Comparison of ENCODE assay signal across 31 cellular contexts in genomic region chr5:104513621-104514020, GRCh38.
DNase-seq lines count a peak whose midpoint lies in the region; ATAC-seq, FAIRE-seq and TF ChIP-seq lines count a peak whose summit lies in the region.
"Had no signal": no experiment of that assay in that cellular context is flagged by ENCODE, and none has a peak within 500 bp of the region (broad histone marks: within the 10 kb centered on the region; RNA-seq: fewer than 3 reads in every experiment).

No MANE protein-coding gene starts in this region.

- H3K4me3 ChIP-seq in HCT116 (replicated peaks in 1 of 2; ENCODE audit: low read depth in 1 of 2, low read length in 2 of 2) = peak overlapping the region in 1 of 2 experiments; percentile 16; a peak in 1 of 4 replicates
- H3K4me3 ChIP-seq in SK-N-SH (ENCODE audit: low read depth in 2 of 2, low read length in 1 of 2) = no peak overlapping the region
- H3K4me3 ChIP-seq in endothelial cell of umbilical vein (replicated peaks in 1 of 3; ENCODE audit: insufficient read depth in 1 of 3, low read depth in 1 of 3, low read length in 3 of 3) = no peak overlapping the region
- no peak overlapping the region for H3K4me3 ChIP-seq in mucosa of descending colon
- H3K4me3 ChIP-seq: ascending aorta; BLaER1 treated with 17β-estradiol and CSF1 and Interleukin-3, amounts not matched to agents 10 nM and 100 nM; SJCRH30; suprapubic skin; upper lobe of right lung had no signal

- H3K27me3 Mint-ChIP-seq in MCF 10A (ENCODE audit: insufficient read depth, unreplicated experiment) = no peaks in the 10 kb centered on the region
- H3K27me3 Mint-ChIP-seq: activated naive CD4-positive, alpha-beta T cell treated with anti-CD3 and anti-CD28 coated beads, Interleukin-2, amount 50 U/mL, for 24 hours; stimulated activated naive B cell treated with anti-CD40 and anti-IgM and Interleukin-4, amounts not matched to agents 10 μg/mL and 1 μg/mL and 100 μg/mL, for 72 hours had no signal

- peaks cover 6% of the 10 kb centered on the region for H3K4me1 Mint-ChIP-seq in MCF 10A (ENCODE audit: insufficient read depth, unreplicated experiment)
- H3K4me1 Mint-ChIP-seq: activated naive CD4-positive, alpha-beta T cell treated with anti-CD3 and anti-CD28 coated beads, Interleukin-2, amount 50 U/mL, for 24 hours; nephron progenitor cell; stimulated activated naive B cell treated with anti-CD40 and anti-IgM and Interleukin-4, amounts not matched to agents 10 μg/mL and 1 μg/mL and 100 μg/mL, for 72 hours had no signal

- H3K27ac ChIP-seq in HCT116 (ENCODE audit: low read depth, low read length) = peak overlapping the region; percentile 93
- peak overlapping the region; percentile 15 to 47; a peak in 2 of 4 replicates for H3K27ac ChIP-seq in SK-N-SH (ENCODE audit: low read depth in 2 of 2, low read length in 1 of 2)
- peak overlapping the region; percentile 45 for H3K27ac ChIP-seq in endothelial cell of umbilical vein (ENCODE audit: insufficient read depth, low read depth, low read length)
- H3K27ac ChIP-seq: ascending aorta; BLaER1 treated with 17β-estradiol and CSF1 and Interleukin-3, amounts not matched to agents 10 nM and 100 nM; SJCRH30; suprapubic skin; upper lobe of right lung had no signal

- H3K4me3 Mint-ChIP-seq in MCF 10A (ENCODE audit: unreplicated experiment) = no peak overlapping the region
- H3K4me3 Mint-ChIP-seq: activated naive CD4-positive, alpha-beta T cell treated with anti-CD3 and anti-CD28 coated beads, Interleukin-2, amount 50 U/mL, for 24 hours; nephron progenitor cell; stimulated activated naive B cell treated with anti-CD40 and anti-IgM and Interleukin-4, amounts not matched to agents 10 μg/mL and 1 μg/mL and 100 μg/mL, for 72 hours had no signal

- H3K9me3 ChIP-seq in HCT116 (ENCODE audit: control insufficient read depth in 1 of 2, insufficient read depth in 1 of 2, low read depth in 1 of 2, low read length in 2 of 2) (peaks cover 0 to 17% of the 10 kb centered on the region in 2 experiments; a peak in 2 of 4 replicates), SK-N-SH (no peaks in the 10 kb centered on the region; the same call in 1 of the 2 replicates), endothelial cell of umbilical vein (replicated peaks; ENCODE audit: control insufficient read depth, insufficient read depth, low read length) (no peaks in the 10 kb centered on the region), mucosa of descending colon (peaks cover 21% of the 10 kb centered on the region)

- no peak for TF ChIP-seq EP300 in SK-N-SH (IDR thresholded peaks at IDR 0.05; ENCODE audit: borderline replicate concordance in 1 of 2, low read depth in 1 of 2, low read length in 1 of 2)

- H3K9ac ChIP-seq in HCT116 (ENCODE audit: low read length) (peak overlapping the region; percentile 46), SK-N-SH (no peak overlapping the region), endothelial cell of umbilical vein (replicated peaks; ENCODE audit: extremely low read depth, insufficient read depth, low read length) (no peak overlapping the region)
- H3K9ac ChIP-seq: BLaER1 treated with 17β-estradiol and CSF1 and Interleukin-3, amounts not matched to agents 10 nM and 100 nM had no signal

- no peaks in the 10 kb centered on the region for H3K36me3 Mint-ChIP-seq in MCF 10A (ENCODE audit: insufficient read depth, unreplicated experiment)
- H3K36me3 Mint-ChIP-seq: activated naive CD4-positive, alpha-beta T cell treated with anti-CD3 and anti-CD28 coated beads, Interleukin-2, amount 50 U/mL, for 24 hours; stimulated activated naive B cell treated with anti-CD40 and anti-IgM and Interleukin-4, amounts not matched to agents 10 μg/mL and 1 μg/mL and 100 μg/mL, for 72 hours had no signal

- intact Hi-C loops in HCT116 (cut with micrococcal nuclease) (no loop called here), endothelial cell of umbilical vein (cut with micrococcal nuclease) (no loop called here), mucosa of descending colon (cut with DNase I, micrococcal nuclease) (no loop called here), MCF 10A (cut with micrococcal nuclease) (no loop called here)

- dilution Hi-C loops in endothelial cell of umbilical vein (cut with MboI; ENCODE audit: extremely low pct_ligation_motif_present, low sequenced_read_pairs) = no loop called here

- no peaks in the 10 kb centered on the region for H4K20me1 ChIP-seq in HCT116 (ENCODE audit: insufficient read depth)
- no peaks in the 10 kb centered on the region for H4K20me1 ChIP-seq in SK-N-SH (ENCODE audit: insufficient read depth)
- H4K20me1 ChIP-seq in endothelial cell of umbilical vein (replicated peaks; ENCODE audit: control insufficient read depth, extremely low read depth, insufficient read depth, low read length) = no peaks in the 10 kb centered on the region
- H4K20me1 ChIP-seq: BLaER1 treated with 17β-estradiol and CSF1 and Interleukin-3, amounts not matched to agents 10 nM and 100 nM had no signal

- peaks cover 0 to 17% of the 10 kb centered on the region in 2 experiments; a peak in 2 of 4 replicates for H3K36me3 ChIP-seq in HCT116 (ENCODE audit: control insufficient read depth in 1 of 2, insufficient read depth in 2 of 2, low read length in 2 of 2)
- H3K36me3 ChIP-seq in SK-N-SH (replicated peaks in 1 of 2; ENCODE audit: control insufficient read depth in 1 of 2, insufficient read depth in 2 of 2, low read length in 1 of 2) = no peaks in the 10 kb centered on the region
- no peaks in the 10 kb centered on the region for H3K36me3 ChIP-seq in endothelial cell of umbilical vein (ENCODE audit: control insufficient read depth in 2 of 2, extremely low read depth in 1 of 2, insufficient read depth in 2 of 2, low read length in 2 of 2)
- no peaks in the 10 kb centered on the region for H3K36me3 ChIP-seq in mucosa of descending colon (ENCODE audit: low read depth)
- H3K36me3 ChIP-seq: ascending aorta; BLaER1 treated with 17β-estradiol and CSF1 and Interleukin-3, amounts not matched to agents 10 nM and 100 nM; SJCRH30; suprapubic skin; upper lobe of right lung had no signal

- RAD21 ChIA-PET in HCT116 (lab: Charles Lee; ENCODE audit: low non-redundant PET in 1 of 2, low total read pairs in 2 of 2, uncharacterized antibody in 2 of 2, unreplicated experiment in 2 of 2) = interaction anchor here in 1 of 2 experiments (0.6 kb wide), 1 partner anchor 984 kb away, joined by 3 read pairs; no protein-coding TSS in a partner anchor

- H3K9me1 ChIP-seq in endothelial cell of umbilical vein (replicated peaks; ENCODE audit: control insufficient read depth, extremely low read depth, insufficient read depth, low read length) = no peaks in the 10 kb centered on the region

- TF ChIP-seq POLR2A in HCT116 (IDR thresholded peaks at IDR 0.05; ENCODE audit: borderline replicate concordance, extremely low read depth, insufficient read depth, insufficient read length) = no peak
- TF ChIP-seq POLR2A in endothelial cell of umbilical vein (IDR thresholded peaks at IDR 0.05; ENCODE audit: low read depth, low read length) = no peak

- TF ChIP-seq CTCF in HCT116 (IDR thresholded peaks at IDR 0.05 in 2 of 3, conservative IDR thresholded peaks at IDR 0.05 in 1 of 3; ENCODE audit: borderline replicate concordance in 1 of 3, insufficient read depth in 1 of 3, low read depth in 2 of 3, low read length in 2 of 3) (no peak), SK-N-SH (IDR thresholded peaks at IDR 0.05) (no peak), endothelial cell of umbilical vein (IDR thresholded peaks at IDR 0.05; ENCODE audit: extremely low read depth in 1 of 2, insufficient read depth in 1 of 2, low read depth in 1 of 2, low read length in 2 of 2) (no peak), mucosa of descending colon (IDR thresholded peaks at IDR 0.05) (no peak), MCF 10A (IDR thresholded peaks at IDR 0.05; ENCODE audit: unreplicated experiment) (no peak)

- TF ChIP-seq RAD21 in HCT116 (IDR thresholded peaks at IDR 0.05; ENCODE audit: low read depth) (no peak), SK-N-SH (IDR thresholded peaks at IDR 0.05; ENCODE audit: low read length) (no peak)

- H3K4me2 ChIP-seq in HCT116 (ENCODE audit: low read length) (peak overlapping the region; percentile 67), SK-N-SH (peak overlapping the region; percentile 28; the same call in 1 of the 2 replicates), endothelial cell of umbilical vein (ENCODE audit: insufficient read depth, low read length) (peak overlapping the region; percentile 62)
- H3K4me2 ChIP-seq: BLaER1 treated with 17β-estradiol and CSF1 and Interleukin-3, amounts not matched to agents 10 nM and 100 nM had no signal

- H3K27me3 ChIP-seq in HCT116 (ENCODE audit: insufficient read depth, low read length) (no peaks in the 10 kb centered on the region), SK-N-SH (ENCODE audit: insufficient read depth) (no peaks in the 10 kb centered on the region), endothelial cell of umbilical vein (ENCODE audit: control insufficient read depth in 2 of 2, insufficient read depth in 2 of 2, low read length in 2 of 2) (no peaks in the 10 kb centered on the region)
- H3K27me3 ChIP-seq: ascending aorta; BLaER1 treated with 17β-estradiol and CSF1 and Interleukin-3, amounts not matched to agents 10 nM and 100 nM; SJCRH30; suprapubic skin; upper lobe of right lung had no signal

- H3K27ac Mint-ChIP-seq in MCF 10A (ENCODE audit: low read depth, unreplicated experiment) = no peak overlapping the region
- H3K27ac Mint-ChIP-seq: activated naive CD4-positive, alpha-beta T cell treated with anti-CD3 and anti-CD28 coated beads, Interleukin-2, amount 50 U/mL, for 24 hours; nephron progenitor cell; stimulated activated naive B cell treated with anti-CD40 and anti-IgM and Interleukin-4, amounts not matched to agents 10 μg/mL and 1 μg/mL and 100 μg/mL, for 72 hours had no signal

- no peak; the same call in 1 of the 2 replicates for ATAC-seq in HCT116
- peak; percentile 31 for ATAC-seq in mucosa of descending colon
- no peak for ATAC-seq in HG02970 (IDR thresholded peaks at IDR 0.05; ENCODE audit: low FRiP score, unreplicated experiment)
- no peak for ATAC-seq in GM21619 (IDR thresholded peaks at IDR 0.05; ENCODE audit: unreplicated experiment)
- ATAC-seq: sciatic nerve; stimulated activated naive B cell treated with anti-CD40 and anti-IgM and Interleukin-4, amounts not matched to agents 10 μg/mL and 1 μg/mL and 100 μg/mL, for 72 hours; upper lobe of right lung had no signal

- no peak for FAIRE-seq in endothelial cell of umbilical vein (lab: Jason Lieb, UNC)
- FAIRE-seq: G401.6, GM19239, HTR-8/SVneo had no signal

- DNase-seq in HCT116 (ENCODE audit: low read depth, low spot score) (peak; percentile 18), SK-N-SH (no peak), endothelial cell of umbilical vein (ENCODE audit: low read depth, low spot score) (peak; percentile 54), mucosa of descending colon (no peak), NCI-H526 (lab: John Stamatoyannopoulos, UW) (no peak), MCF 10A (ENCODE audit: unreplicated experiment) (no peak)
- DNase-seq: activated CD4-positive, alpha-beta T cell treated with anti-CD3 and anti-CD28 coated beads, Interleukin-2, amount 50 U/mL, for 48 hours; activated CD8-positive, alpha-beta memory T cell treated with anti-CD3 and anti-CD28 coated beads, Interleukin-2, amount 50 U/mL, for 4 hours; caudate nucleus; H7; Kasumi-1; NCI-H1694 treated with DMSO at 0.1 percent for 48 hours; NCI-H510A treated with DMSO at 0.1 percent for 48 hours; nephron progenitor cell; NK-92 treated with Interleukin-12 subunit alpha and Interleukin-12 subunit beta, amount 100 ng/mL, for 24 hours; posterior cingulate gyrus; SJCRH30; stimulated activated CD4-positive, alpha-beta T cell treated with anti-CD3 and anti-CD28 coated beads, Interleukin-4, amount 100 ng/mL, for 4 hours; stimulated activated naive B cell treated with anti-CD40 and anti-IgM and Interleukin-4, amounts not matched to agents 10 μg/mL and 1 μg/mL and 100 μg/mL, for 72 hours; T-helper 1 cell; upper lobe of right lung had no signal

- peaks cover 5% of the 10 kb centered on the region for H3F3A ChIP-seq in SK-N-SH (replicated peaks; ENCODE audit: insufficient read depth)

- POLR2A ChIA-PET in HCT116 (lab: Charles Lee) (interaction anchor here (1.1 to 1.6 kb wide), 2 partner anchors 18 to 28 kb away, joined by 3 to 4 read pairs; no protein-coding TSS in a partner anchor), SK-N-SH (lab: Yijun Ruan, JAX) (no interaction called here), endothelial cell of umbilical vein (lab: Charles Lee) (no interaction called here), MCF 10A (lab: Yijun Ruan, JAX) (interaction anchor here (1.5 kb wide), 1 partner anchor 28 kb away, joined by 3 read pairs; no protein-coding TSS in a partner anchor)

- H3K79me2 ChIP-seq in HCT116 (ENCODE audit: insufficient read depth, low read length) (no peaks in the 10 kb centered on the region), SK-N-SH (ENCODE audit: insufficient read depth) (no peaks in the 10 kb centered on the region), endothelial cell of umbilical vein (ENCODE audit: control insufficient read depth, insufficient read depth, low read length) (no peaks in the 10 kb centered on the region)

- H3K9me2 ChIP-seq in HCT116 (ENCODE audit: insufficient read depth) (no peaks in the 10 kb centered on the region), SK-N-SH (no peaks in the 10 kb centered on the region)

- BruUV-seq in HCT116 (replicated peaks; lab: Mats Ljungman, UMichigan) (TSS peak; percentile 50), endothelial cell of umbilical vein (replicated peaks; lab: Mats Ljungman, UMichigan) (no TSS peak), MCF 10A (replicated peaks; lab: Mats Ljungman, UMichigan) (no TSS peak)

- H3K4me1 ChIP-seq in HCT116 (ENCODE audit: control insufficient read depth in 1 of 2, insufficient read depth in 2 of 2, low read length in 2 of 2) (peaks cover 30 to 43% of the 10 kb centered on the region in 2 experiments), SK-N-SH (ENCODE audit: control insufficient read depth in 1 of 2, insufficient read depth in 2 of 2, low read depth in 1 of 2, low read length in 1 of 2) (no peaks in the 10 kb centered on the region; a peak in 1 of 4 replicates), endothelial cell of umbilical vein (ENCODE audit: control insufficient read depth, extremely low read depth, insufficient read depth, low read length) (peaks cover 14% of the 10 kb centered on the region), mucosa of descending colon (ENCODE audit: low read depth) (no peaks in the 10 kb centered on the region)
- H3K4me1 ChIP-seq: ascending aorta; BLaER1 treated with 17β-estradiol and CSF1 and Interleukin-3, amounts not matched to agents 10 nM and 100 nM; SJCRH30; suprapubic skin; upper lobe of right lung had no signal

- peaks cover under 1% of the 10 kb centered on the region for H3K9me3 Mint-ChIP-seq in MCF 10A (ENCODE audit: unreplicated experiment)

- CTCF ChIA-PET in HCT116 (lab: Charles Lee) = interaction anchor here (0.7 to 1.4 kb wide), 2 partner anchors 13 to 27 kb away, joined by 3 to 4 read pairs; no protein-coding TSS in a partner anchor
- CTCF ChIA-PET in SK-N-SH (lab: Yijun Ruan, JAX) = no interaction called here
- CTCF ChIA-PET in endothelial cell of umbilical vein (lab: Charles Lee) = interaction anchor here (0.9 to 2.0 kb wide), 8 partner anchors 8 to 167 kb away, joined by 3 to 6 read pairs (median 4); no protein-coding TSS in a partner anchor
- CTCF ChIA-PET in MCF 10A (lab: Yijun Ruan, JAX) = interaction anchor here (0.5 kb wide), 1 partner anchor 1008 kb away, joined by 3 read pairs; no protein-coding TSS in a partner anchor

- H2AFZ ChIP-seq in HCT116 (ENCODE audit: low read depth, low read length, poor library complexity, severe bottlenecking) = peak overlapping the region; percentile 78
- peak overlapping the region; percentile 20 for H2AFZ ChIP-seq in SK-N-SH (ENCODE audit: low read depth)
- H2AFZ ChIP-seq in endothelial cell of umbilical vein (ENCODE audit: low read depth, low read length) = no peak overlapping the region

Comparison
In these comparisons a context has a peak if more than half of its experiments do, and no peak if none do; other contexts are left out.
1. DNase-seq: peak in HCT116 (single experiment) and endothelial cell of umbilical vein (single experiment); none in SK-N-SH (single experiment), mucosa of descending colon (0 of 3), NCI-H526 (0 of 2) and MCF 10A (single experiment).
2. H3K27ac ChIP-seq: peak in every context shown above with its lines; median percentile 93 in HCT116; 45 in endothelial cell of umbilical vein; 31 in SK-N-SH.
3. POLR2A ChIA-PET loops: an anchor here in HCT116 (1.1 to 1.6 kb wide) and MCF 10A (1.5 kb wide); none called in SK-N-SH and endothelial cell of umbilical vein.
4. Peak in every context shown above with its lines, with median percentiles within 50 percentile points of each other: H3K4me2 ChIP-seq.